1 cellular context compared by ENCODE assay signal in the genomic region with DNA sequence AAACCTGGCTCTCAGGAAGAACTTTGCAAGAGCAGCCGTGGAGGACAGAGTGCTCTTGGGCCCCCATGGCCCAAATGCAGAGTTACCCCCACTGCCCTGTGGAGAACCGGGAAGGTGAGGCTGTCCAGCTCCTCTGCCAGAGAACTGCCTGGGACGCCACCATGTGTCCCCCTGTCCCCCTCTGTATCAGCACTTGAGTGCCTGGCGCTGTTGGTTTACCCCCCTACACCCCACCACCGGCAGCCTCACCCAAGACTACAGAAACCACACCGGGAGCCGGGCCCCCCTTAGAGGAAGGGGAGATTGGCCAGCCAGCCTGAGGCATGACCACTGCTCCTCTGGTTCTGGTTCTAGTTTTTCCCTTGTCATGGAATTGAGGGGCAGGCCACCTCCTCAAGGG.
TF ChIP-seq lines count a peak whose summit lies in the region.

No MANE protein-coding gene starts in this region.

TF ChIP-seq in WTC11, 78 proteins besides CTCF, POLR2A, EP300 and RAD21 (continued from another document):
- TF ChIP-seq, protein P1, sequence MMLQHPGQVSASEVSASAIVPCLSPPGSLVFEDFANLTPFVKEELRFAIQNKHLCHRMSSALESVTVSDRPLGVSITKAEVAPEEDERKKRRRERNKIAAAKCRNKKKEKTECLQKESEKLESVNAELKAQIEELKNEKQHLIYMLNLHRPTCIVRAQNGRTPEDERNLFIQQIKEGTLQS (CRISPR knock-in tag; conservative IDR thresholded peaks at IDR 0.05), result no peak
- TF ChIP-seq EMX1 (CRISPR knock-in tag; IDR thresholded peaks at IDR 0.05) (no peak), NFE2L1 (CRISPR knock-in tag; IDR thresholded peaks at IDR 0.05) (no peak), PRRX2 (CRISPR knock-in tag; IDR thresholded peaks at IDR 0.05) (no peak), ZNF138 (CRISPR knock-in tag; conservative IDR thresholded peaks at IDR 0.05) (no peak), SMAD4 (CRISPR knock-in tag; IDR thresholded peaks at IDR 0.05) (no peak), RORB (CRISPR knock-in tag; IDR thresholded peaks at IDR 0.05) (no peak), FOXJ3 (CRISPR knock-in tag; IDR thresholded peaks at IDR 0.05; ENCODE audit: borderline replicate concordance) (no peak)
